In the genomic region with DNA sequence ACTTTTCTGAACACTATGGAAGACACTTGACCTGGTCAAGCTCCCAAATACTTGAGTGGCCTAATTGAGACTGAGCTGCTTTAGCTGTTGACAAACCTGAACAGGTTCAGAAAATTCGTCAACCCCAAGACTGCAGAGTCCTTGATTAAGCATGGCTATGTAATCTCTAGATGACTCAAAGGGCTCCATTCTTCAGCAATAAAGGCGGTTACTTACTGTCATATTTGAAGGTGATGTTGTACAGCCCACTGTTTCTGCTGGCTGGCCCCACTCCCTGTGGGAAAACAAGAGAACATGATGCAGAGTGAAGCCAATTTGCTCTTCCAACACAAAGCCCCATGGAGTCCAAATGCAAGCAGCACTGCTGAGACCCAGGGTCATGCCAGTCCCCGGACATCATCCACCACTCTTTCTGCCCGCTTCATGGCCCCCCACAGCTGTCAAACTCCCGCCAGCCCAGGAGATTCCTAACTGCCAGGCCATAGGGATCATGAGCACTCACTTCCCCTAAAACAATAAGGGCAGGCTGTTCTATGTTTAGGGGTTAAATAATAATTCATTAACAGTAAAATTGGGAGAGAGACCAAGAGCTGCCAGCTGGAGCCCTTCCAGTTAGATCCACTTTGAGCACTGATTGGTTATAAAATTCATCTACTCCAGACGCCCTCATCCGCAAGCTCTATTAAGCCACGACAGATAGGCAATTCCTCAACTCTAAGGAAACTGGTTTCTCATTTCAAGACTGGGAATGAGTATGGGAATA, we compare ENCODE assay signal across 30 cellular contexts. TPM values are rescaled to one million over a fixed set of nuclear protein-coding genes. Genes with fewer than 3 reads are reported as not detected.
DNase-seq lines count a peak whose midpoint lies in the region; ATAC-seq, FAIRE-seq and TF ChIP-seq lines count a peak whose summit lies in the region.
"Had no signal": no experiment of that assay in that cellular context is flagged by ENCODE, and none has a peak within 500 bp of the region (broad histone marks: within the 10 kb centered on the region; RNA-seq: fewer than 3 reads in every experiment).

No MANE protein-coding gene starts in this region.

- H3K36me3 Mint-ChIP-seq in neural progenitor cell (peaks cover 44% of the 10 kb centered on the region), type B pancreatic cell (peaks cover 23% of the 10 kb centered on the region)
- H3K36me3 Mint-ChIP-seq: activated naive CD4-positive, alpha-beta T cell treated with anti-CD3 and anti-CD28 coated beads, Interleukin-2, amount 50 U/mL, for 72 hours; naive thymus-derived CD8-positive, alpha-beta T cell; stimulated activated memory B cell treated with anti-CD40 and anti-IgM and Interleukin-4, amounts not matched to agents 10 μg/mL and 1 μg/mL and 100 μg/mL, for 72 hours had no signal

- H3K27me3 Mint-ChIP-seq in neural progenitor cell (ENCODE audit: insufficient read depth, low read depth) (peaks cover 3% of the 10 kb centered on the region), type B pancreatic cell (no peaks in the 10 kb centered on the region)
- H3K27me3 Mint-ChIP-seq: progenitor cell of endocrine pancreas had no signal

- H3K79me2 ChIP-seq in neural progenitor cell (ENCODE audit: low read depth): peaks cover 9% of the 10 kb centered on the region

- H3F3A ChIP-seq in neural progenitor cell (ENCODE audit: low read depth): peaks cover 7% of the 10 kb centered on the region

- TF ChIP-seq CTCF in left ventricle myocardium inferior (IDR thresholded peaks at IDR 0.05; ENCODE audit: borderline replicate concordance): no peak
- no peak for TF ChIP-seq CTCF in fibroblast of the aortic adventitia (IDR thresholded peaks at IDR 0.05; ENCODE audit: insufficient read depth, low read length)
- no peak for TF ChIP-seq CTCF in neural progenitor cell (IDR thresholded peaks at IDR 0.05)
- TF ChIP-seq CTCF in D721Med (IDR thresholded peaks at IDR 0.05; ENCODE audit: insufficient read depth, missing control alignments): no peak
- TF ChIP-seq CTCF in type B pancreatic cell (conservative IDR thresholded peaks at IDR 0.05): no peak

- H3K36me3 ChIP-seq in left ventricle myocardium inferior (no peaks in the 10 kb centered on the region), neural progenitor cell (no peaks in the 10 kb centered on the region)
- H3K36me3 ChIP-seq: BLaER1, esophagus muscularis mucosa had no signal

- no peak overlapping the region for H3K27ac ChIP-seq in left ventricle myocardium inferior (replicated peaks)
- H3K27ac ChIP-seq in neural progenitor cell: no peak overlapping the region
- H3K27ac ChIP-seq: BLaER1, esophagus muscularis mucosa, PC-9, skin epidermis had no signal

- DNase-seq in Right ventricle myocardium inferior (ENCODE audit: missing footprints) (no peak), left ventricle myocardium inferior (no peak), fibroblast of the aortic adventitia (ENCODE audit: low read depth) (peak; percentile 89), neural progenitor cell (ENCODE audit: low spot score) (no peak), D721Med (ENCODE audit: insufficient read length, low spot score) (no peak), GM19238 (ENCODE audit: insufficient read length, low spot score) (no peak), type B pancreatic cell (ENCODE audit: extremely low spot score, unreplicated experiment) (no peak)
- DNase-seq: activated CD4-positive, alpha-beta T cell treated with anti-CD3 and anti-CD28 coated beads for 48 hours; Caco-2; effector CD4-positive, alpha-beta T cell; KBM-7; kidney glomerular epithelial cell; mesendoderm; naive thymus-derived CD8-positive, alpha-beta T cell; NCI-H187; NCI-H748 treated with DMSO at 0.1 percent for 48 hours; PC-9; SIG-M5; stimulated activated CD4-positive, alpha-beta T cell treated with anti-CD3 and anti-CD28 coated beads, Interleukin-2, amount 100 ng/mL, for 24 hours; T-helper 17 cell had no signal

- H3K27ac Mint-ChIP-seq in neural progenitor cell: peak overlapping the region; percentile 90
- no peak overlapping the region for H3K27ac Mint-ChIP-seq in type B pancreatic cell
- H3K27ac Mint-ChIP-seq: activated naive CD4-positive, alpha-beta T cell treated with anti-CD3 and anti-CD28 coated beads, Interleukin-2, amount 50 U/mL, for 72 hours; activated T-helper 1 cell treated with anti-CD3 and anti-CD28 coated beads, Interleukin-12 subunit alpha, Interleukin-12 subunit beta, Interleukin-2, Interleukin-4 antibody, amounts not matched to agents 30 ng/mL and 10 ng/mL and 1 ng/mL, durations not matched to agents 14 hours and 24 hours and 36 hours; naive thymus-derived CD8-positive, alpha-beta T cell; progenitor cell of endocrine pancreas; stimulated activated memory B cell treated with anti-CD40 and anti-IgM and Interleukin-4, amounts not matched to agents 10 μg/mL and 1 μg/mL and 100 μg/mL, for 72 hours; T-helper 17 cell had no signal

- intact Hi-C loops in Right ventricle myocardium inferior (cut with DNase I) (no loop called here), left ventricle myocardium inferior (cut with micrococcal nuclease) (no loop called here)

- H3K4me1 ChIP-seq in left ventricle myocardium inferior (peaks cover 15% of the 10 kb centered on the region), neural progenitor cell (peaks cover 25% of the 10 kb centered on the region)
- H3K4me1 ChIP-seq: BLaER1, Caco-2 had no signal

- no peak overlapping the region for H3K4me2 ChIP-seq in neural progenitor cell
- H3K4me2 ChIP-seq: BLaER1, PC-9 had no signal

- H3K27me3 ChIP-seq in left ventricle myocardium inferior (ENCODE audit: low read depth): no peaks in the 10 kb centered on the region
- H3K27me3 ChIP-seq in neural progenitor cell: no peaks in the 10 kb centered on the region
- H3K27me3 ChIP-seq: BLaER1, esophagus muscularis mucosa had no signal

- H3K9me3 Mint-ChIP-seq in neural progenitor cell (no peaks in the 10 kb centered on the region), type B pancreatic cell (no peaks in the 10 kb centered on the region)
- H3K9me3 Mint-ChIP-seq: activated naive CD4-positive, alpha-beta T cell treated with anti-CD3 and anti-CD28 coated beads, Interleukin-2, amount 50 U/mL, for 72 hours; activated T-helper 1 cell treated with anti-CD3 and anti-CD28 coated beads, Interleukin-12 subunit alpha, Interleukin-12 subunit beta, Interleukin-2, Interleukin-4 antibody, amounts not matched to agents 30 ng/mL and 10 ng/mL and 1 ng/mL, durations not matched to agents 14 hours and 24 hours and 36 hours; naive thymus-derived CD8-positive, alpha-beta T cell; stimulated activated memory B cell treated with anti-CD40 and anti-IgM and Interleukin-4, amounts not matched to agents 10 μg/mL and 1 μg/mL and 100 μg/mL, for 72 hours had no signal

- H3K4me3 Mint-ChIP-seq in neural progenitor cell (no peak overlapping the region), type B pancreatic cell (no peak overlapping the region)
- H3K4me3 Mint-ChIP-seq: activated T-helper 1 cell treated with anti-CD3 and anti-CD28 coated beads, Interleukin-12 subunit alpha, Interleukin-12 subunit beta, Interleukin-2, Interleukin-4 antibody, amounts not matched to agents 30 ng/mL and 10 ng/mL and 1 ng/mL, durations not matched to agents 14 hours and 24 hours and 36 hours; naive thymus-derived CD8-positive, alpha-beta T cell; stimulated activated memory B cell treated with anti-CD40 and anti-IgM and Interleukin-4, amounts not matched to agents 10 μg/mL and 1 μg/mL and 100 μg/mL, for 72 hours; T-helper 17 cell had no signal

- peak; percentile 75 for ATAC-seq in Right ventricle myocardium inferior
- ATAC-seq in GM18867 (IDR thresholded peaks at IDR 0.05; ENCODE audit: unreplicated experiment): no peak
- ATAC-seq: activated naive CD4-positive, alpha-beta T cell treated with anti-CD3 and anti-CD28 coated beads, Interleukin-2, amount 50 U/mL, for 72 hours; naive thymus-derived CD8-positive, alpha-beta T cell; stimulated activated memory B cell treated with anti-CD40 and anti-IgM and Interleukin-4, amounts not matched to agents 10 μg/mL and 1 μg/mL and 100 μg/mL, for 72 hours; T-helper 17 cell had no signal

- H3K9me3 ChIP-seq in left ventricle myocardium inferior (replicated peaks): no peaks in the 10 kb centered on the region
- no peaks in the 10 kb centered on the region for H3K9me3 ChIP-seq in neural progenitor cell (ENCODE audit: low read depth)
- H3K9me3 ChIP-seq: BLaER1, Caco-2, esophagus muscularis mucosa had no signal

- peaks cover 59% of the 10 kb centered on the region for H3K4me1 Mint-ChIP-seq in neural progenitor cell
- H3K4me1 Mint-ChIP-seq in type B pancreatic cell (ENCODE audit: unreplicated experiment): peaks cover 26% of the 10 kb centered on the region
- H3K4me1 Mint-ChIP-seq: naive thymus-derived CD8-positive, alpha-beta T cell; stimulated activated memory B cell treated with anti-CD40 and anti-IgM and Interleukin-4, amounts not matched to agents 10 μg/mL and 1 μg/mL and 100 μg/mL, for 72 hours had no signal

- H3K9ac ChIP-seq in neural progenitor cell: no peak overlapping the region
- H3K9ac ChIP-seq: BLaER1 had no signal

- H3K4me3 ChIP-seq in left ventricle myocardium inferior (no peak overlapping the region), fibroblast of the aortic adventitia (ENCODE audit: low read depth, low read length) (no peak overlapping the region), neural progenitor cell (no peak overlapping the region)
- H3K4me3 ChIP-seq: BLaER1, esophagus muscularis mucosa, PC-9, skin epidermis had no signal

- H2AFZ ChIP-seq in neural progenitor cell (replicated peaks): no peak overlapping the region
- H2AFZ ChIP-seq: PC-9 had no signal

- no peak for FAIRE-seq in D721Med (lab: Jason Lieb, UNC)
- FAIRE-seq: astrocyte had no signal

- no peaks in the 10 kb centered on the region for H4K20me1 ChIP-seq in neural progenitor cell (ENCODE audit: low read depth)
- H4K20me1 ChIP-seq: BLaER1 had no signal

RNA-seq across cellular contexts. Expression of a gene that starts 44.9 kb away (rescaled TPM):
- total RNA-seq in Right ventricle myocardium inferior (6.7 TPM), left ventricle myocardium inferior (9.6 TPM), fibroblast of the aortic adventitia (ENCODE audit: low replicate concordance) (9.5 and 13.6 TPM in 2 replicates), neural progenitor cell (ENCODE audit: low replicate concordance) (26.1 and 33.6 TPM in 2 replicates), type B pancreatic cell (ENCODE audit: low replicate concordance) (14.8 and 47.4 TPM in 2 replicates)
- total RNA-seq: activated T-helper 1 cell treated with anti-CD3 and anti-CD28 coated beads, Interleukin-12 subunit alpha, Interleukin-12 subunit beta, Interleukin-2, Interleukin-4 antibody, amounts not matched to agents 30 ng/mL and 10 ng/mL and 1 ng/mL, durations not matched to agents 14 hours and 24 hours and 36 hours; naive thymus-derived CD8-positive, alpha-beta T cell; T-helper 17 cell had no signal

RNA-seq across cellular contexts. Expression of a gene that starts 59.8 kb away (rescaled TPM):
- total RNA-seq in Right ventricle myocardium inferior (not detected), left ventricle myocardium inferior (not detected), fibroblast of the aortic adventitia (ENCODE audit: low replicate concordance) (0.09 TPM in 1 of 2 replicates, not detected in the other), neural progenitor cell (ENCODE audit: low replicate concordance) (0.12 and 0.17 TPM in 2 replicates), type B pancreatic cell (ENCODE audit: low replicate concordance) (not detected in 2 replicates)
- total RNA-seq: activated naive CD4-positive, alpha-beta T cell treated with anti-CD3 and anti-CD28 coated beads, Interleukin-2, amount 50 U/mL, for 72 hours; activated T-helper 1 cell treated with anti-CD3 and anti-CD28 coated beads, Interleukin-12 subunit alpha, Interleukin-12 subunit beta, Interleukin-2, Interleukin-4 antibody, amounts not matched to agents 30 ng/mL and 10 ng/mL and 1 ng/mL, durations not matched to agents 14 hours and 24 hours and 36 hours; astrocyte; Caco-2; chondrocyte; naive thymus-derived CD8-positive, alpha-beta T cell; T-helper 17 cell had no signal
